10 cellular contexts compared by ENCODE assay signal in genomic region chr11:1595994-1596575, GRCh38. TPM values are rescaled to one million over a fixed set of nuclear protein-coding genes. Genes with fewer than 3 reads are reported as not detected.
DNase-seq lines count a peak whose midpoint lies in the region; ATAC-seq, FAIRE-seq and TF ChIP-seq lines count a peak whose summit lies in the region.
"Not testable (repeated sequence)": the region's sequence is repeated elsewhere in the genome, so short reads cannot be mapped to it uniquely, and the experiment has no call there.
"Had no signal": no experiment of that assay in that cellular context is flagged by ENCODE, and none has a peak within 500 bp of the region (broad histone marks: within the 10 kb centered on the region; RNA-seq: fewer than 3 reads in every experiment).

No MANE protein-coding gene starts in this region.

- POLR2A ChIA-PET in PC-3 (lab: Charles Lee; ENCODE audit: unreplicated experiment); K562 (lab: Yijun Ruan, JAX): not testable (repeated sequence)

- not testable (repeated sequence) for H3F3A ChIP-seq in PC-3 (ENCODE audit: low read length, unreplicated experiment); neural progenitor cell (ENCODE audit: low read depth)

- TF ChIP-seq POLR2A in K562 (conservative IDR thresholded peaks at IDR 0.05) = not testable (repeated sequence)

- H3K4me1 Mint-ChIP-seq in neural progenitor cell = peaks cover 20% of the 10 kb centered on the region

- not testable (repeated sequence) for H3K9me3 Mint-ChIP-seq in neural progenitor cell

- CTCF ChIA-PET in PC-3 (lab: Charles Lee) (interaction anchor here (0.6 to 1.3 kb wide), 3 partner anchors 9 to 49 kb away, joined by 3 to 6 read pairs (median 4); no protein-coding TSS in a partner anchor), K562 (lab: Yijun Ruan, JAX; ENCODE audit: low intra/inter-chr PET ratio) (interaction anchor here (1.3 kb wide), 1 partner anchor 33 kb away, joined by 8 read pairs; the partner anchor contains the start of gene KRTAP5-5)

- FAIRE-seq in K562 (lab: Jason Lieb, UNC) = peak; percentile 68
- not testable (repeated sequence) for FAIRE-seq in kidney (lab: Jason Lieb, UNC)

- not testable (repeated sequence) for H3K27me3 ChIP-seq in HUES6 (ENCODE audit: control insufficient read depth, insufficient read depth, low read length)
- H3K27me3 ChIP-seq in PC-3 (ENCODE audit: low read length) (peaks cover 24% of the 10 kb centered on the region), K562 (ENCODE audit: control insufficient read depth in 2 of 2, insufficient read depth in 2 of 2, low read length in 2 of 2) (peaks cover 13 to 25% of the 10 kb centered on the region in 2 experiments; a peak in 3 of 5 replicates), neural progenitor cell (peaks cover 86% of the 10 kb centered on the region)

- intact Hi-C loops in PC-3 (cut with micrococcal nuclease); K562 (cut with micrococcal nuclease); kidney (cut with DNase I): not testable (repeated sequence)

- H3K4me3 ChIP-seq in HUES6 (ENCODE audit: low read depth, low read length) = peak overlapping the region; percentile 14; the same call in 1 of the 2 replicates
- H3K4me3 ChIP-seq in PC-3 (ENCODE audit: low read length); K562; fibroblast of mammary gland (ENCODE audit: control insufficient read depth, low read depth, low read length); kidney (ENCODE audit: low read length in 2 of 2); neural progenitor cell: not testable (repeated sequence)

- peaks cover 19% of the 10 kb centered on the region for H3K4me1 ChIP-seq in HUES6 (ENCODE audit: control insufficient read depth, insufficient read depth, low read length)
- H3K4me1 ChIP-seq in PC-3 (ENCODE audit: insufficient read depth, low read length); K562 (replicated peaks in 1 of 2; ENCODE audit: control insufficient read depth in 2 of 2, insufficient read depth in 2 of 2, low read length in 2 of 2); kidney (ENCODE audit: control insufficient read depth in 1 of 2, insufficient read depth in 1 of 2, low read depth in 1 of 2, low read length in 2 of 2); neural progenitor cell: not testable (repeated sequence)

- H3K36me3 Mint-ChIP-seq in neural progenitor cell = not testable (repeated sequence)

- H3K27me3 Mint-ChIP-seq in neural progenitor cell (ENCODE audit: insufficient read depth, low read depth) = peaks cover 23% of the 10 kb centered on the region

- not testable (repeated sequence) for H3K9ac ChIP-seq in HUES6 (ENCODE audit: low read length); PC-3 (ENCODE audit: low read length); K562 (ENCODE audit: insufficient read depth in 1 of 2, low read depth in 2 of 2, low read length in 2 of 2); kidney (ENCODE audit: low read length in 2 of 2); neural progenitor cell

- ATAC-seq in PC-3 (peak; percentile 64), K562 (peak; percentile 51; the same call in 2 of the 3 replicates)

- 4% methylated on average over 11 of the region's 11 CpGs for WGBS in K562 (ENCODE audit: insufficient coverage, low coverage, missing lambda C conversion rate)

- H3K4me3 Mint-ChIP-seq in neural progenitor cell = peak overlapping the region; percentile 31

- H3K27ac Mint-ChIP-seq in neural progenitor cell = not testable (repeated sequence)

- H2AFZ ChIP-seq in PC-3 (ENCODE audit: low read length); K562 (ENCODE audit: low read depth, low read length): not testable (repeated sequence)
- H2AFZ ChIP-seq in neural progenitor cell (replicated peaks) = peak overlapping the region; percentile 34

- TF ChIP-seq CTCF in PC-3 (conservative IDR thresholded peaks at IDR 0.05; ENCODE audit: low read depth, low read length); kidney (IDR thresholded peaks at IDR 0.05; ENCODE audit: borderline replicate concordance, extremely low read depth, insufficient read depth); neural progenitor cell (IDR thresholded peaks at IDR 0.05): not testable (repeated sequence)
- peak in 1 of 3 experiments; percentile 15; a peak in 1 of 6 replicates for TF ChIP-seq CTCF in K562 (IDR thresholded peaks at IDR 0.05 in 2 of 3, conservative IDR thresholded peaks at IDR 0.05 in 1 of 3; ENCODE audit: insufficient read depth in 2 of 3, low read depth in 1 of 3, low read length in 3 of 3)
- TF ChIP-seq CTCF in fibroblast of mammary gland (conservative IDR thresholded peaks at IDR 0.05; ENCODE audit: control insufficient read depth, insufficient read depth, low read depth, low read length) = peak; percentile 9

- not testable (repeated sequence) for H3K9me1 ChIP-seq in K562 (ENCODE audit: control insufficient read depth, insufficient read depth, low read length)

- not testable (repeated sequence) for H4K20me1 ChIP-seq in PC-3 (ENCODE audit: low read length); K562 (replicated peaks; ENCODE audit: control insufficient read depth, insufficient read depth, low read length); neural progenitor cell (ENCODE audit: low read depth)

- DNase-seq in ELR (ENCODE audit: low read depth) (peak; percentile 13), PC-3 (peak; percentile 31), kidney (peak; percentile 42)
- not testable (repeated sequence) for DNase-seq in K562 (ENCODE audit: extremely low read depth in 1 of 4, low spot score in 3 of 4); fibroblast of mammary gland (ENCODE audit: low read depth); neural progenitor cell (ENCODE audit: low spot score)

- H3K27ac ChIP-seq in HUES6 (ENCODE audit: low read depth, low read length); PC-3 (ENCODE audit: low read length); K562 (ENCODE audit: extremely low read depth, low read depth, low read length); kidney (ENCODE audit: low read depth in 2 of 2, low read length in 2 of 2); neural progenitor cell: not testable (repeated sequence)

- H3K9me3 ChIP-seq in HUES6 (ENCODE audit: control insufficient read depth, insufficient read depth, low read depth, low read length); PC-3 (ENCODE audit: low read length); K562 (replicated peaks; ENCODE audit: control insufficient read depth, insufficient read depth, low read depth, low read length); kidney (ENCODE audit: control insufficient read depth in 1 of 2, low read length in 2 of 2); neural progenitor cell (ENCODE audit: low read depth): not testable (repeated sequence)

- not testable (repeated sequence) for TF ChIP-seq EP300 in K562 (IDR thresholded peaks at IDR 0.05; ENCODE audit: low read length)

- 0 out of 4 replicates have a peak, but pooled peaks of 1 of the 2 experiments have one; percentile 1 for TF ChIP-seq RAD21 in K562 (CRISPR knock-in tag; conservative IDR thresholded peaks at IDR 0.05 in 1 of 2, IDR thresholded peaks at IDR 0.05 in 1 of 2)

- in situ Hi-C loops in K562 (cut with MboI) = not testable (repeated sequence)

- H3K79me2 ChIP-seq in PC-3 (ENCODE audit: low read length); K562 (ENCODE audit: control insufficient read depth, insufficient read depth, low read length); neural progenitor cell (ENCODE audit: low read depth): not testable (repeated sequence)

- H3K36me3 ChIP-seq in HUES6 (ENCODE audit: control insufficient read depth, insufficient read depth, low read length); PC-3 (ENCODE audit: low read depth, low read length); K562 (ENCODE audit: control insufficient read depth, insufficient read depth, low read length); kidney (ENCODE audit: control insufficient read depth in 1 of 2, insufficient read depth in 2 of 2, low read length in 2 of 2); neural progenitor cell: not testable (repeated sequence)

- not testable (repeated sequence) for H3K4me2 ChIP-seq in PC-3 (ENCODE audit: low read length); K562 (ENCODE audit: insufficient read depth, low read length); neural progenitor cell

- BruUV-seq in PC-3 (replicated peaks; lab: Mats Ljungman, UMichigan); K562 (replicated peaks; lab: Mats Ljungman, UMichigan): not testable (repeated sequence)

- not testable (repeated sequence) for H3K9me2 ChIP-seq in PC-3 (replicated peaks; ENCODE audit: low read length)

RNA-seq across cellular contexts. Expression of gene KRTAP5-2, which starts 2.0 kb away (rescaled TPM):
- not detected in 2 replicates for total RNA-seq in PC-3 (2014; rRNA removed)
- not detected in 2 replicates for total RNA-seq in K562 (2011; cell fraction: chromatin; rRNA removed; ENCODE audit: low replicate concordance)
- not detected in 2 replicates for total RNA-seq in K562 (2011; cell fraction: nucleolus; rRNA removed)
- not detected in 2 replicates for total RNA-seq in K562 (2011; cell fraction: nucleoplasm; rRNA removed)
- not detected in 2 replicates for total RNA-seq in K562 (2014; rRNA removed)
- total RNA-seq in K562 (2014; rRNA removed; fragmentation: Illumina TruSeq; extraction: Trizol) = not detected in 2 replicates
- not detected in 2 replicates for total RNA-seq in K562 (2015; rRNA removed; fragmentation: Illumina TruSeq; extraction: Trizol)
- total RNA-seq in K562 (2021) = not detected in 2 replicates
- not detected in 2 replicates for polyA plus RNA-seq in K562 (2011; rRNA removed)
- polyA plus RNA-seq in K562 (2011; cell fraction: cytosol; rRNA removed) = not detected in 2 replicates
- not detected in 2 replicates for polyA plus RNA-seq in K562 (2011; cell fraction: nucleus; rRNA removed)
- not detected in 2 replicates for polyA plus RNA-seq in K562 (2012)
- polyA plus RNA-seq in K562 (2014; fragmentation: Illumina TruSeq; extraction: Trizol) = not detected in 2 replicates
- polyA plus RNA-seq in K562 (2014; fragmentation: Nextera tagmentation; extraction: Ambion mirVana) = not detected
- polyA plus RNA-seq in K562 (2014; rRNA removed) = not detected in 2 replicates
- polyA minus RNA-seq in K562 (2011; rRNA and poly(A)+ RNA removed) = not detected in 2 replicates
- polyA minus RNA-seq in K562 (2011; cell fraction: cytosol; rRNA and poly(A)+ RNA removed) = not detected in 2 replicates
- polyA minus RNA-seq in K562 (2011; cell fraction: nucleus; rRNA and poly(A)+ RNA removed) = not detected in 2 replicates
- not detected for total RNA-seq in kidney
- polyA plus RNA-seq in kidney (ENCODE audit: insufficient read depth, low read depth, low replicate concordance) = not detected
- total RNA-seq in neural progenitor cell (ENCODE audit: low replicate concordance) = not detected in 2 replicates
- total RNA-seq: CD8-positive, alpha-beta T cell; H4 had no signal
- polyA plus RNA-seq: BJ had no signal

RNA-seq across cellular contexts. Expression of gene KRTAP5-1, which starts 11.0 kb away (rescaled TPM):
- not detected in 2 replicates for total RNA-seq in PC-3 (2014; rRNA removed)
- total RNA-seq in K562 (2011; cell fraction: chromatin; rRNA removed; ENCODE audit: low replicate concordance) = not detected in 2 replicates
- total RNA-seq in K562 (2011; cell fraction: nucleolus; rRNA removed) = not detected in 2 replicates
- not detected in 2 replicates for total RNA-seq in K562 (2011; cell fraction: nucleoplasm; rRNA removed)
- total RNA-seq in K562 (2014; rRNA removed) = not detected in 2 replicates
- total RNA-seq in K562 (2014; rRNA removed; fragmentation: Illumina TruSeq; extraction: Trizol) = not detected in 2 replicates
- not detected in 2 replicates for total RNA-seq in K562 (2015; rRNA removed; fragmentation: Illumina TruSeq; extraction: Trizol)
- total RNA-seq in K562 (2021) = not detected in 2 replicates
- not detected in 2 replicates for polyA plus RNA-seq in K562 (2011; rRNA removed)
- not detected in 2 replicates for polyA plus RNA-seq in K562 (2011; cell fraction: cytosol; rRNA removed)
- polyA plus RNA-seq in K562 (2011; cell fraction: nucleus; rRNA removed) = not detected in 2 replicates
- not detected in 2 replicates for polyA plus RNA-seq in K562 (2012)
- not detected in 2 replicates for polyA plus RNA-seq in K562 (2014; fragmentation: Illumina TruSeq; extraction: Trizol)
- polyA plus RNA-seq in K562 (2014; fragmentation: Nextera tagmentation; extraction: Ambion mirVana) = not detected
- polyA plus RNA-seq in K562 (2014; rRNA removed) = not detected in 2 replicates
- polyA minus RNA-seq in K562 (2011; rRNA and poly(A)+ RNA removed) = not detected in 2 replicates
- polyA minus RNA-seq in K562 (2011; cell fraction: cytosol; rRNA and poly(A)+ RNA removed) = not detected in 2 replicates
- polyA minus RNA-seq in K562 (2011; cell fraction: nucleus; rRNA and poly(A)+ RNA removed) = not detected in 2 replicates
- not detected for total RNA-seq in kidney
- not detected for polyA plus RNA-seq in kidney (ENCODE audit: insufficient read depth, low read depth, low replicate concordance)
- total RNA-seq in neural progenitor cell (ENCODE audit: low replicate concordance) = not detected in 2 replicates
- total RNA-seq: CD8-positive, alpha-beta T cell; H4 had no signal
- polyA plus RNA-seq: BJ had no signal

RNA-seq across cellular contexts. Expression of gene KRTAP5-3, which starts 12.2 kb away (rescaled TPM):
- total RNA-seq in PC-3 (2014; rRNA removed) = not detected in 2 replicates
- not detected in 2 replicates for total RNA-seq in K562 (2011; cell fraction: chromatin; rRNA removed; ENCODE audit: low replicate concordance)
- not detected in 2 replicates for total RNA-seq in K562 (2011; cell fraction: nucleolus; rRNA removed)
- total RNA-seq in K562 (2011; cell fraction: nucleoplasm; rRNA removed) = not detected in 2 replicates
- total RNA-seq in K562 (2014; rRNA removed) = not detected in 2 replicates
- total RNA-seq in K562 (2014; rRNA removed; fragmentation: Illumina TruSeq; extraction: Trizol) = not detected in 2 replicates
- not detected in 2 replicates for total RNA-seq in K562 (2015; rRNA removed; fragmentation: Illumina TruSeq; extraction: Trizol)
- total RNA-seq in K562 (2021) = not detected in 2 replicates
- not detected in 2 replicates for polyA plus RNA-seq in K562 (2011; rRNA removed)
- not detected in 2 replicates for polyA plus RNA-seq in K562 (2011; cell fraction: cytosol; rRNA removed)
- not detected in 2 replicates for polyA plus RNA-seq in K562 (2011; cell fraction: nucleus; rRNA removed)
- not detected in 2 replicates for polyA plus RNA-seq in K562 (2012)
- not detected in 2 replicates for polyA plus RNA-seq in K562 (2014; fragmentation: Illumina TruSeq; extraction: Trizol)
- polyA plus RNA-seq in K562 (2014; fragmentation: Nextera tagmentation; extraction: Ambion mirVana) = not detected
- polyA plus RNA-seq in K562 (2014; rRNA removed) = not detected in 2 replicates
- polyA minus RNA-seq in K562 (2011; rRNA and poly(A)+ RNA removed) = not detected in 2 replicates
- polyA minus RNA-seq in K562 (2011; cell fraction: cytosol; rRNA and poly(A)+ RNA removed) = not detected in 2 replicates
- not detected in 2 replicates for polyA minus RNA-seq in K562 (2011; cell fraction: nucleus; rRNA and poly(A)+ RNA removed)
- not detected for total RNA-seq in kidney
- polyA plus RNA-seq in kidney (ENCODE audit: insufficient read depth, low read depth, low replicate concordance) = not detected
- total RNA-seq in neural progenitor cell (ENCODE audit: low replicate concordance) = not detected in 2 replicates
- total RNA-seq: CD8-positive, alpha-beta T cell; H4 had no signal
- polyA plus RNA-seq: BJ had no signal

RNA-seq across cellular contexts. Expression of gene DUSP8, which starts 24.0 kb away (rescaled TPM):
- total RNA-seq in PC-3 (2014; rRNA removed) (2.4 and 2.6 TPM in 2 replicates), K562 (2014; rRNA removed) (0.18 and 0.29 TPM in 2 replicates), K562 (2014; rRNA removed; fragmentation: Illumina TruSeq; extraction: Trizol) (0.22 and 0.33 TPM in 2 replicates), K562 (2015; rRNA removed; fragmentation: Illumina TruSeq; extraction: Trizol) (0.14 TPM in 1 of 2 replicates, not detected in the other), K562 (2021) (0.83 and 2.0 TPM in 2 replicates), kidney (9.1 TPM), neural progenitor cell (ENCODE audit: low replicate concordance) (0.09 and 0.28 TPM in 2 replicates)
- 2.6 and 6.2 TPM in 2 replicates for total RNA-seq in K562 (2011; cell fraction: chromatin; rRNA removed; ENCODE audit: low replicate concordance)
- 1.4 and 3.5 TPM in 2 replicates for total RNA-seq in K562 (2011; cell fraction: nucleolus; rRNA removed)
- 2.0 and 5.0 TPM in 2 replicates for total RNA-seq in K562 (2011; cell fraction: nucleoplasm; rRNA removed)
- polyA plus RNA-seq in K562 (2011; rRNA removed) (2.0 and 4.4 TPM in 2 replicates), K562 (2014; fragmentation: Illumina TruSeq; extraction: Trizol) (0.86 and 1.7 TPM in 2 replicates), K562 (2014; fragmentation: Nextera tagmentation; extraction: Ambion mirVana) (not detected), K562 (2014; rRNA removed) (0.50 and 1.0 TPM in 2 replicates), kidney (ENCODE audit: insufficient read depth, low read depth, low replicate concordance) (1.9 TPM)
- 1.8 and 2.8 TPM in 2 replicates for polyA plus RNA-seq in K562 (2011; cell fraction: cytosol; rRNA removed)
- polyA plus RNA-seq in K562 (2011; cell fraction: nucleus; rRNA removed) = 3.9 and 5.9 TPM in 2 replicates
- polyA plus RNA-seq in K562 (2012) = 1.7 and 1.8 TPM in 2 replicates
- polyA minus RNA-seq in K562 (2011; rRNA and poly(A)+ RNA removed) = 0.81 and 1.4 TPM in 2 replicates
- 2.7 and 4.1 TPM in 2 replicates for polyA minus RNA-seq in K562 (2011; cell fraction: cytosol; rRNA and poly(A)+ RNA removed)
- 0.78 and 1.1 TPM in 2 replicates for polyA minus RNA-seq in K562 (2011; cell fraction: nucleus; rRNA and poly(A)+ RNA removed)

RNA-seq across cellular contexts. Expression of gene KRTAP5-4, which starts 25.9 kb away (rescaled TPM):
- total RNA-seq in PC-3 (2014; rRNA removed) = not detected in 2 replicates
- not detected in 2 replicates for total RNA-seq in K562 (2011; cell fraction: chromatin; rRNA removed; ENCODE audit: low replicate concordance)
- not detected in 2 replicates for total RNA-seq in K562 (2011; cell fraction: nucleolus; rRNA removed)
- not detected in 2 replicates for total RNA-seq in K562 (2011; cell fraction: nucleoplasm; rRNA removed)
- total RNA-seq in K562 (2014; rRNA removed) = not detected in 2 replicates
- total RNA-seq in K562 (2014; rRNA removed; fragmentation: Illumina TruSeq; extraction: Trizol) = not detected in 2 replicates
- total RNA-seq in K562 (2015; rRNA removed; fragmentation: Illumina TruSeq; extraction: Trizol) = not detected in 2 replicates
- total RNA-seq in K562 (2021) = not detected in 2 replicates
- polyA plus RNA-seq in K562 (2011; rRNA removed) = not detected in 2 replicates
- polyA plus RNA-seq in K562 (2011; cell fraction: cytosol; rRNA removed) = not detected in 2 replicates
- polyA plus RNA-seq in K562 (2011; cell fraction: nucleus; rRNA removed) = not detected in 2 replicates
- polyA plus RNA-seq in K562 (2012) = not detected in 2 replicates
- polyA plus RNA-seq in K562 (2014; fragmentation: Illumina TruSeq; extraction: Trizol) = not detected in 2 replicates
- polyA plus RNA-seq in K562 (2014; fragmentation: Nextera tagmentation; extraction: Ambion mirVana) = not detected
- not detected in 2 replicates for polyA plus RNA-seq in K562 (2014; rRNA removed)
- polyA minus RNA-seq in K562 (2011; rRNA and poly(A)+ RNA removed) = not detected in 2 replicates
- polyA minus RNA-seq in K562 (2011; cell fraction: cytosol; rRNA and poly(A)+ RNA removed) = not detected in 2 replicates
- polyA minus RNA-seq in K562 (2011; cell fraction: nucleus; rRNA and poly(A)+ RNA removed) = not detected in 2 replicates
- total RNA-seq in kidney = not detected
- polyA plus RNA-seq in kidney (ENCODE audit: insufficient read depth, low read depth, low replicate concordance) = not detected
- not detected in 2 replicates for total RNA-seq in neural progenitor cell (ENCODE audit: low replicate concordance)
- total RNA-seq: CD8-positive, alpha-beta T cell; H4 had no signal
- polyA plus RNA-seq: BJ had no signal
